1 cellular context compared by ENCODE assay signal in genomic region chr14:71354801-71355200, GRCh38.
TF ChIP-seq lines count a peak whose summit lies in the region.

No MANE protein-coding gene starts in this region.

TF ChIP-seq in GM23338, 12 proteins besides CTCF, POLR2A, EP300 and RAD21 (continued from another document):
- TF ChIP-seq ZNF462 (CRISPR knock-in tag; IDR thresholded peaks at IDR 0.05) (no peak), EZH2phosphoT487 (IDR thresholded peaks at IDR 0.05; ENCODE audit: unreplicated experiment) (no peak), REST (IDR thresholded peaks at IDR 0.05; ENCODE audit: unreplicated experiment) (no peak), NANOG (IDR thresholded peaks at IDR 0.05; ENCODE audit: borderline replicate concordance) (no peak), ETS1 (IDR thresholded peaks at IDR 0.05) (no peak), STAT1 (IDR thresholded peaks at IDR 0.05; ENCODE audit: unreplicated experiment) (no peak), JUNB (IDR thresholded peaks at IDR 0.05; ENCODE audit: unreplicated experiment) (no peak), ZNF114 (CRISPR knock-in tag; IDR thresholded peaks at IDR 0.05) (no peak)
